In genomic region chr14:105097797-105098127, GRCh38 we compare ENCODE assay signal across 18 cellular contexts. TPM values are rescaled to one million over a fixed set of nuclear protein-coding genes. Genes with fewer than 3 reads are reported as not detected.
DNase-seq lines count a peak whose midpoint lies in the region; TF ChIP-seq lines count a peak whose summit lies in the region.
"Had no signal": no experiment of that assay in that cellular context is flagged by ENCODE, and none has a peak within 500 bp of the region (broad histone marks: within the 10 kb centered on the region; RNA-seq: fewer than 3 reads in every experiment).

No MANE protein-coding gene starts in this region.

- H3K4me3 Mint-ChIP-seq in chondrocyte (ENCODE audit: unreplicated experiment): no peak overlapping the region
- no peak overlapping the region for H3K4me3 Mint-ChIP-seq in activated T-helper 1 cell treated with anti-CD3 and anti-CD28 coated beads, Interleukin-12 subunit alpha, Interleukin-12 subunit beta, Interleukin-2, Interleukin-4 antibody, amounts not matched to agents 30 ng/mL and 10 ng/mL and 1 ng/mL, durations not matched to agents 14 hours and 24 hours and 36 hours
- H3K4me3 Mint-ChIP-seq: CD14-positive monocyte; CD4-positive, alpha-beta memory T cell; HFFc6 had no signal

- no peak overlapping the region for H2BK120ac ChIP-seq in neuronal stem cell (ENCODE audit: low read depth, low read length)

- H3K4me3 ChIP-seq in neuronal stem cell (ENCODE audit: low read length in 2 of 2): no peak overlapping the region
- H3K4me3 ChIP-seq in suprapubic skin: no peak overlapping the region

- CTCF ChIA-PET in RWPE1 (lab: Yijun Ruan, JAX): interaction anchor here (0.6 to 1.4 kb wide), 3 partner anchors 10 to 66 kb away, joined by 3 to 5 read pairs (median 4); no protein-coding TSS in a partner anchor

- peaks cover 10% of the 10 kb centered on the region for H3K4me1 Mint-ChIP-seq in chondrocyte (ENCODE audit: low read depth)
- peaks cover 10% of the 10 kb centered on the region for H3K4me1 Mint-ChIP-seq in activated T-helper 1 cell treated with anti-CD3 and anti-CD28 coated beads, Interleukin-12 subunit alpha, Interleukin-12 subunit beta, Interleukin-2, Interleukin-4 antibody, amounts not matched to agents 30 ng/mL and 10 ng/mL and 1 ng/mL, durations not matched to agents 14 hours and 24 hours and 36 hours (ENCODE audit: low read depth)

- no peak overlapping the region for H3K4me2 ChIP-seq in neuronal stem cell (ENCODE audit: insufficient read depth, low read length, poor library complexity, severe bottlenecking)

- no peak for TF ChIP-seq CTCF in RWPE1 (conservative IDR thresholded peaks at IDR 0.05; ENCODE audit: low read depth)
- TF ChIP-seq CTCF in chondrocyte (IDR thresholded peaks at IDR 0.05): no peak
- TF ChIP-seq CTCF in suprapubic skin (IDR thresholded peaks at IDR 0.05): no peak

- peaks cover 3% of the 10 kb centered on the region for H3K79me1 ChIP-seq in neuronal stem cell (ENCODE audit: low read depth, low read length)

- WGBS in neuronal stem cell (ENCODE audit: extremely low coverage in 2 of 2, insufficient read length in 2 of 2, insufficient replicate concordance in 1 of 2), 2 donors: no CpG with 5 or more reads among the region's 7 CpGs
- WGBS in suprapubic skin: 68% methylated on average over 5 of the region's 7 CpGs

- peak overlapping the region; percentile 89 for H2BK12ac ChIP-seq in neuronal stem cell (ENCODE audit: low read length)

- TF ChIP-seq POLR2A in suprapubic skin (IDR thresholded peaks at IDR 0.05): no peak

- peaks cover 0 to 40% (median 11%) of the 10 kb centered on the region in 3 experiments for H3K27me3 ChIP-seq in neuronal stem cell (ENCODE audit: control insufficient read depth in 3 of 3, insufficient read depth in 3 of 3, low read depth in 1 of 3, low read length in 3 of 3)
- H3K27me3 ChIP-seq in suprapubic skin: peaks cover 17% of the 10 kb centered on the region

- H3K14ac ChIP-seq in neuronal stem cell (ENCODE audit: low read length): peak overlapping the region; percentile 58

- H3K27ac ChIP-seq in RWPE1 (peak overlapping the region; percentile 77), neuronal stem cell (replicated peaks; ENCODE audit: low read length) (no peak overlapping the region), suprapubic skin (no peak overlapping the region)
- H3K27ac ChIP-seq: HL-60 had no signal

- H2BK15ac ChIP-seq in neuronal stem cell (ENCODE audit: low read length): no peak overlapping the region

- intact Hi-C loops in activated T-helper 1 cell treated with anti-CD3 and anti-CD28 coated beads, Interleukin-12 subunit alpha, Interleukin-12 subunit beta, Interleukin-2, Interleukin-4 antibody, amounts not matched to agents 30 ng/mL and 10 ng/mL and 1 ng/mL, durations not matched to agents 14 hours and 24 hours and 36 hours (cut with micrococcal nuclease): no loop called here

- POLR2A ChIA-PET in RWPE1 (lab: Yijun Ruan, JAX; ENCODE audit: low non-redundant PET): interaction anchor here (0.6 kb wide), 1 partner anchor 61 kb away, joined by 4 read pairs; no protein-coding TSS in a partner anchor

- H3K23ac ChIP-seq in neuronal stem cell (ENCODE audit: low read depth, low read length, poor library complexity): peak overlapping the region; percentile 92

- no peaks in the 10 kb centered on the region for H3K36me3 ChIP-seq in neuronal stem cell (replicated peaks in 1 of 2; ENCODE audit: control insufficient read depth in 2 of 2, insufficient read depth in 2 of 2, low read length in 2 of 2)
- H3K36me3 ChIP-seq in suprapubic skin: no peaks in the 10 kb centered on the region
- H3K36me3 ChIP-seq: BE2C had no signal

- H2BK5ac ChIP-seq in neuronal stem cell (ENCODE audit: low read length): no peak overlapping the region

- no peak for TF ChIP-seq EP300 in suprapubic skin (IDR thresholded peaks at IDR 0.05)

- H3K9me3 Mint-ChIP-seq in chondrocyte (ENCODE audit: low read depth): peaks cover 15% of the 10 kb centered on the region
- H3K9me3 Mint-ChIP-seq in activated T-helper 1 cell treated with anti-CD3 and anti-CD28 coated beads, Interleukin-12 subunit alpha, Interleukin-12 subunit beta, Interleukin-2, Interleukin-4 antibody, amounts not matched to agents 30 ng/mL and 10 ng/mL and 1 ng/mL, durations not matched to agents 14 hours and 24 hours and 36 hours: peaks cover 4% of the 10 kb centered on the region

- DNase-seq in RWPE1 (ENCODE audit: low spot score) (no peak), chondrocyte (ENCODE audit: low spot score) (peak; percentile 86), neuronal stem cell (ENCODE audit: low spot score) (no peak), suprapubic skin (ENCODE audit: low spot score in 2 of 2) (peak; percentile 38 to 69), hippocampal formation (lab: John Stamatoyannopoulos, UW) (no peak)
- DNase-seq in activated T-helper 1 cell treated with anti-CD3 and anti-CD28 coated beads, Interleukin-12 subunit alpha, Interleukin-12 subunit beta, Interleukin-2, Interleukin-4 antibody, amounts not matched to agents 30 ng/mL and 10 ng/mL and 1 ng/mL, durations not matched to agents 14 hours and 24 hours and 36 hours (ENCODE audit: low spot score): no peak
- no peak for DNase-seq in activated CD4-positive, alpha-beta T cell treated with anti-CD3 and anti-CD28 coated beads for 48 hours
- DNase-seq: ACHN; BE2C; Calu3; CD4-positive, alpha-beta memory T cell; DMS79 treated with DMSO at 0.1 percent for 48 hours; GF-D8; GOT3; H7; HFFc6 had no signal

- peak overlapping the region; percentile 60 for H2AK5ac ChIP-seq in neuronal stem cell (ENCODE audit: low read depth, low read length)

- H3K9me3 ChIP-seq in neuronal stem cell (replicated peaks in 1 of 2; ENCODE audit: control insufficient read depth in 2 of 2, insufficient read depth in 1 of 2, low read depth in 1 of 2, low read length in 2 of 2): peaks cover 15 to 20% of the 10 kb centered on the region in 2 donors
- no peaks in the 10 kb centered on the region for H3K9me3 ChIP-seq in suprapubic skin
- H3K9me3 ChIP-seq: BE2C had no signal

- H3K27ac Mint-ChIP-seq in chondrocyte (ENCODE audit: unreplicated experiment): no peak overlapping the region
- H3K27ac Mint-ChIP-seq in activated T-helper 1 cell treated with anti-CD3 and anti-CD28 coated beads, Interleukin-12 subunit alpha, Interleukin-12 subunit beta, Interleukin-2, Interleukin-4 antibody, amounts not matched to agents 30 ng/mL and 10 ng/mL and 1 ng/mL, durations not matched to agents 14 hours and 24 hours and 36 hours: no peak overlapping the region
- H3K27ac Mint-ChIP-seq: CD14-positive monocyte; CD4-positive, alpha-beta memory T cell; HFFc6 had no signal

- peak overlapping the region; percentile 40 for H4K91ac ChIP-seq in neuronal stem cell (ENCODE audit: low read depth, low read length, poor library complexity)

- H3K4me1 ChIP-seq in neuronal stem cell (ENCODE audit: control insufficient read depth in 2 of 2, insufficient read depth in 1 of 2, low read depth in 1 of 2, low read length in 2 of 2) (peaks cover 6 to 9% of the 10 kb centered on the region in 2 donors), suprapubic skin (peaks cover 34% of the 10 kb centered on the region)
- H3K4me1 ChIP-seq: BE2C had no signal

- no peak overlapping the region for H4K8ac ChIP-seq in neuronal stem cell (ENCODE audit: low read depth, low read length)

- peak overlapping the region; percentile 29 for H3K4ac ChIP-seq in neuronal stem cell (ENCODE audit: low read length)

- H2AFZ ChIP-seq in neuronal stem cell (ENCODE audit: low read length): no peak overlapping the region

- peaks cover 6% of the 10 kb centered on the region for H3K36me3 Mint-ChIP-seq in chondrocyte (ENCODE audit: low read depth)
- H3K36me3 Mint-ChIP-seq in activated T-helper 1 cell treated with anti-CD3 and anti-CD28 coated beads, Interleukin-12 subunit alpha, Interleukin-12 subunit beta, Interleukin-2, Interleukin-4 antibody, amounts not matched to agents 30 ng/mL and 10 ng/mL and 1 ng/mL, durations not matched to agents 14 hours and 24 hours and 36 hours (ENCODE audit: low read depth): peaks cover 1% of the 10 kb centered on the region
- H3K36me3 Mint-ChIP-seq: CD4-positive, alpha-beta memory T cell had no signal

- peak overlapping the region; percentile 30 for H3K9ac ChIP-seq in neuronal stem cell (ENCODE audit: low read depth, low read length, poor library complexity)

- peak overlapping the region; percentile 67 for H3K18ac ChIP-seq in neuronal stem cell (ENCODE audit: low read length)

- H3K27me3 Mint-ChIP-seq in chondrocyte (ENCODE audit: low read depth): peaks cover 4% of the 10 kb centered on the region
- peaks cover 6% of the 10 kb centered on the region for H3K27me3 Mint-ChIP-seq in activated T-helper 1 cell treated with anti-CD3 and anti-CD28 coated beads, Interleukin-12 subunit alpha, Interleukin-12 subunit beta, Interleukin-2, Interleukin-4 antibody, amounts not matched to agents 30 ng/mL and 10 ng/mL and 1 ng/mL, durations not matched to agents 14 hours and 24 hours and 36 hours (ENCODE audit: insufficient read depth)

RNA-seq across cellular contexts. Expression of gene GPR132, which starts 32.5 kb away (rescaled TPM):
- total RNA-seq in chondrocyte: 0.23 to 0.48 TPM (median 0.30 TPM) in 3 replicates
- 0.13 TPM for polyA plus RNA-seq in neuronal stem cell (2013, experiment 1 of 2)
- polyA plus RNA-seq in neuronal stem cell (2013, experiment 2 of 2): 0.08 TPM
- 1 to 10 TPM in 2 of 4 donors, under 1 TPM in 2; 0.95 to 2.7 (median 1.3) TPM for total RNA-seq in suprapubic skin
- 24.6 and 24.9 TPM in 2 replicates for total RNA-seq in activated T-helper 1 cell treated with anti-CD3 and anti-CD28 coated beads, Interleukin-12 subunit alpha, Interleukin-12 subunit beta, Interleukin-2, Interleukin-4 antibody, amounts not matched to agents 30 ng/mL and 10 ng/mL and 1 ng/mL, durations not matched to agents 14 hours and 24 hours and 36 hours
- total RNA-seq: H7 had no signal

Comparison
In these comparisons a context has a peak if more than half of its experiments do, and no peak if none do; other contexts are left out.
1. DNase-seq: peak in chondrocyte (single experiment) and suprapubic skin (2 of 2); none in RWPE1 (single experiment), neuronal stem cell (single experiment), activated T-helper 1 cell treated with anti-CD3 and anti-CD28 coated beads, Interleukin-12 subunit alpha, Interleukin-12 subunit beta, Interleukin-2, Interleukin-4 antibody, amounts not matched to agents 30 ng/mL and 10 ng/mL and 1 ng/mL, durations not matched to agents 14 hours and 24 hours and 36 hours (single experiment), hippocampal formation (0 of 2) and activated CD4-positive, alpha-beta T cell treated with anti-CD3 and anti-CD28 coated beads for 48 hours (single experiment).